1 cellular context compared by ENCODE assay signal in the genomic region with DNA sequence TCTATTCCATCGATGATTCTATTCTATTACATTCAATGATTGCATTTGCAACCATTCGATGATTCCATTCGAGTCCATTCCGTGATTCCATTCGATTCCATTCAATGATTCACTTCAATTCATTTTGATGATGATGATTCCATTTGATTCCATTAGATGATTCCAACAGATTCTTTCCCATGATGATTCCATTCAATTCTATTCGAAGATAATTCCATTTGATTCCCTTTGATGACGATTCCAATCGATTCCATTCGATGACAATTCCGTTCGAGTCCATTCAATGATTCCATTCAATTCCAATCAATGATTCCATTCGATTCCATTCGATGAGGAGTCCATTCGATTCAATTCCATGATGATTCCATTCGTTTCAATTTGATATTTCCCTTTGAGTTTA.
A peak's percentile ranks its signal among the peaks of the same experiment; 100 is the strongest.
TF ChIP-seq lines count a peak whose summit lies in the region.

No MANE protein-coding gene starts in this region.

TF ChIP-seq in GM12878, 131 proteins besides CTCF, POLR2A, EP300 and RAD21:
- no peak for TF ChIP-seq E2F8 (IDR thresholded peaks at IDR 0.05; ENCODE audit: low read depth, partially characterized antibody)
- TF ChIP-seq FOXK2 (IDR thresholded peaks at IDR 0.05) = 0 out of 2 replicates have a peak, but pooled peaks have one; percentile 8
